ENCODE assay signal across 8 cellular contexts in genomic region chr17:50139950-50140885, GRCh38.
DNase-seq lines count a peak whose midpoint lies in the region; ATAC-seq and TF ChIP-seq lines count a peak whose summit lies in the region.

No MANE protein-coding gene starts in this region.

- TF ChIP-seq CTCF in GM20000 (IDR thresholded peaks at IDR 0.05; ENCODE audit: extremely low read depth, missing control alignments) (peak; percentile 80), cardiac fibroblast (IDR thresholded peaks at IDR 0.05; ENCODE audit: low read depth, low read length) (peak; percentile 90)

- no peak for ATAC-seq in GM21423 (IDR thresholded peaks at IDR 0.05; ENCODE audit: unreplicated experiment)

- no peak overlapping the region for H3K4me3 ChIP-seq in cardiac fibroblast (replicated peaks in 1 of 2; ENCODE audit: low read depth in 2 of 2, low read length in 2 of 2)

- DNase-seq in C1 segment of cervical spinal cord (lab: John Stamatoyannopoulos, UW) (peak in 12 of 14 donors; percentile 23 to 88 (median 44)), GM20000 (ENCODE audit: low spot score) (peak; percentile 88), NCI-H146 treated with DMSO at 0.1 percent for 48 hours (lab: John Stamatoyannopoulos, UW; ENCODE audit: unreplicated experiment) (peak; percentile 13), cardiac fibroblast (ENCODE audit: low read depth in 2 of 2) (peak; percentile 84 to 85), kidney tubule cell (ENCODE audit: low spot score) (peak; percentile 70)
- peak; percentile 64 for DNase-seq in activated CD4-positive, CD25-positive, alpha-beta regulatory T cell treated with anti-CD3 and anti-CD28 coated beads, Interleukin-2, amount 50 U/mL, for 16 hours (ENCODE audit: low read depth, low spot score)
- peak; percentile 84 for DNase-seq in stimulated activated CD4-positive, alpha-beta T cell treated with anti-CD3 and anti-CD28 coated beads, Interleukin-4, amount 100 ng/mL, for 24 hours

Comparison
In these comparisons a context has a peak if more than half of its experiments do, and no peak if none do; other contexts are left out.
1. DNase-seq: peak in every context shown above with its lines; median percentile 88 in GM20000; 84 in cardiac fibroblast; 84 in stimulated activated CD4-positive, alpha-beta T cell treated with anti-CD3 and anti-CD28 coated beads, Interleukin-4, amount 100 ng/mL, for 24 hours; 70 in kidney tubule cell; 64 in activated CD4-positive, CD25-positive, alpha-beta regulatory T cell treated with anti-CD3 and anti-CD28 coated beads, Interleukin-2, amount 50 U/mL, for 16 hours; 44 in C1 segment of cervical spinal cord; 13 in NCI-H146 treated with DMSO at 0.1 percent for 48 hours.